Comparison of ENCODE assay signal across 36 cellular contexts in genomic region chr1:77664923-77665516, GRCh38. TPM values are rescaled to one million over a fixed set of nuclear protein-coding genes. Genes with fewer than 3 reads are reported as not detected.
DNase-seq lines count a peak whose midpoint lies in the region; ATAC-seq, FAIRE-seq and TF ChIP-seq lines count a peak whose summit lies in the region.
"Had no signal": no experiment of that assay in that cellular context is flagged by ENCODE, and none has a peak within 500 bp of the region (broad histone marks: within the 10 kb centered on the region; RNA-seq: fewer than 3 reads in every experiment).

No MANE protein-coding gene starts in this region.

- TF ChIP-seq CTCF in right lobe of liver (IDR thresholded peaks at IDR 0.05) (no peak), mammary epithelial cell (conservative IDR thresholded peaks at IDR 0.05 in 1 of 2, IDR thresholded peaks at IDR 0.05 in 1 of 2; ENCODE audit: extremely low read depth in 1 of 2, insufficient read depth in 1 of 2, low read depth in 1 of 2, low read length in 2 of 2) (no peak)

- H2AFZ ChIP-seq in mammary epithelial cell (ENCODE audit: low read depth, low read length) = no peak overlapping the region

- dilution Hi-C loops in mammary epithelial cell (cut with HindIII; ENCODE audit: low sequenced_read_pairs) = no loop called here

- H3K27ac Mint-ChIP-seq in activated naive CD4-positive, alpha-beta T cell treated with anti-CD3 and anti-CD28 coated beads for 36 hours = peak overlapping the region; percentile 63
- H3K27ac Mint-ChIP-seq: activated B cell treated with CpG ODN at 0.5 μM for 24 hours; activated naive CD8-positive, alpha-beta T cell treated with anti-CD3 and anti-CD28 coated beads for 36 hours; B cell; CD8-positive, alpha-beta T cell; natural killer cell treated with Interleukin-12 subunit alpha and Interleukin-12 subunit beta and Interleukin-15 and Interleukin-18, amount 100 ng/mL, for 72 hours; stimulated activated effector memory CD8-positive, alpha-beta T cell treated with anti-CD3 and anti-CD28 coated beads, Interleukin-12 subunit alpha, Interleukin-12 subunit beta, amount 100 ng/mL, for 72 hours had no signal

- H3K36me3 ChIP-seq in adipocyte (ENCODE audit: control insufficient read depth, insufficient read depth, low read length, severe bottlenecking) (no peaks in the 10 kb centered on the region), right lobe of liver (no peaks in the 10 kb centered on the region), mammary epithelial cell (ENCODE audit: insufficient read depth, low read length) (no peaks in the 10 kb centered on the region)
- H3K36me3 ChIP-seq: cardiac muscle cell, colonic mucosa, MG63, Peyer's patch had no signal

- no peaks in the 10 kb centered on the region for H3K27me3 Mint-ChIP-seq in activated naive CD4-positive, alpha-beta T cell treated with anti-CD3 and anti-CD28 coated beads for 36 hours (ENCODE audit: low read depth)
- H3K27me3 Mint-ChIP-seq: activated B cell treated with CpG ODN at 0.5 μM for 24 hours; activated naive CD8-positive, alpha-beta T cell treated with anti-CD3 and anti-CD28 coated beads for 36 hours; activated T-helper 17 cell treated with anti-CD3 and anti-CD28 coated beads, Interleukin-2, amount 50 U/mL, for 72 hours; B cell; natural killer cell treated with Interleukin-12 subunit alpha and Interleukin-12 subunit beta and Interleukin-15 and Interleukin-18, amount 100 ng/mL, for 72 hours had no signal

- H3K4me1 Mint-ChIP-seq in activated naive CD4-positive, alpha-beta T cell treated with anti-CD3 and anti-CD28 coated beads for 36 hours (ENCODE audit: low read depth) = peaks cover 56% of the 10 kb centered on the region

- peaks cover 5% of the 10 kb centered on the region for H4K20me1 ChIP-seq in mammary epithelial cell (ENCODE audit: insufficient read depth, low read length)

- FAIRE-seq in GM19239 (lab: Jason Lieb, UNC) (peak; percentile 45), frontal cortex (lab: Jason Lieb, UNC) (no peak)
- FAIRE-seq: astrocyte, GM12878, HTR-8/SVneo, islet of Langerhans had no signal

- no peak for DNase-seq in activated naive CD4-positive, alpha-beta T cell treated with anti-CD3 and anti-CD28 coated beads for 36 hours
- DNase-seq in activated naive CD4-positive, alpha-beta T cell (lab: John Stamatoyannopoulos, UW) = no peak
- no peak for DNase-seq in GM19239 (ENCODE audit: insufficient read length, low spot score)
- peak; percentile 28 for DNase-seq in adipocyte (ENCODE audit: low read depth)
- DNase-seq in right lobe of liver = no peak
- no peak for DNase-seq in COLO668 (lab: John Stamatoyannopoulos, UW; ENCODE audit: unreplicated experiment)
- no peak for DNase-seq in mammary epithelial cell
- no peak for DNase-seq in frontal cortex (ENCODE audit: low spot score in 2 of 2)
- DNase-seq: activated B cell treated with CpG ODN at 0.5 μM for 24 hours; activated CD4-positive, alpha-beta T cell treated with anti-CD3 and anti-CD28 coated beads, Interleukin-2, amount 50 U/mL, for 4 hours; activated naive CD8-positive, alpha-beta T cell treated with anti-CD3 and anti-CD28 coated beads for 36 hours; CD8-positive, alpha-beta T cell; colonic mucosa; DMS 273 treated with DMSO at 0.1 percent for 48 hours; effector CD4-positive, alpha-beta T cell; EL; H7; MG63; NCI-H1105 treated with DMSO at 0.1 percent for 48 hours; NCI-H1930; NCI-H526 treated with DMSO at 0.1 percent for 48 hours; occipital lobe; Peyer's patch; psoas muscle had no signal

- H3K36me3 Mint-ChIP-seq in activated naive CD4-positive, alpha-beta T cell treated with anti-CD3 and anti-CD28 coated beads for 36 hours (ENCODE audit: low read depth) = peaks cover 12% of the 10 kb centered on the region
- H3K36me3 Mint-ChIP-seq: natural killer cell treated with Interleukin-12 subunit alpha and Interleukin-12 subunit beta and Interleukin-15 and Interleukin-18, amount 100 ng/mL, for 72 hours had no signal

- no peak overlapping the region for H3K4me2 ChIP-seq in mammary epithelial cell (ENCODE audit: insufficient read depth, low read depth, low read length)
- H3K4me2 ChIP-seq: KMS-11 had no signal

- CTCF ChIA-PET in activated naive CD4-positive, alpha-beta T cell treated with anti-CD3 and anti-CD28 coated beads for 36 hours (lab: Charles Lee) = no interaction called here
- CTCF ChIA-PET in mammary epithelial cell (lab: Charles Lee; ENCODE audit: low non-redundant PET) = no interaction called here

- no peak overlapping the region for H3K4me3 Mint-ChIP-seq in activated naive CD4-positive, alpha-beta T cell treated with anti-CD3 and anti-CD28 coated beads for 36 hours
- H3K4me3 Mint-ChIP-seq: activated B cell treated with CpG ODN at 0.5 μM for 24 hours; activated naive CD8-positive, alpha-beta T cell treated with anti-CD3 and anti-CD28 coated beads for 36 hours; activated T-helper 17 cell treated with anti-CD3 and anti-CD28 coated beads, Interleukin-2, amount 50 U/mL, for 72 hours; B cell; CD8-positive, alpha-beta T cell; natural killer cell treated with Interleukin-12 subunit alpha and Interleukin-12 subunit beta and Interleukin-15 and Interleukin-18, amount 100 ng/mL, for 72 hours; stimulated activated effector memory CD8-positive, alpha-beta T cell treated with anti-CD3 and anti-CD28 coated beads, Interleukin-12 subunit alpha, Interleukin-12 subunit beta, amount 100 ng/mL, for 72 hours had no signal

- BruUV-seq in mammary epithelial cell (replicated peaks; lab: Mats Ljungman, UMichigan) = no TSS peak

- no peaks in the 10 kb centered on the region for H3K9me3 Mint-ChIP-seq in activated naive CD4-positive, alpha-beta T cell treated with anti-CD3 and anti-CD28 coated beads for 36 hours
- H3K9me3 Mint-ChIP-seq: activated B cell treated with CpG ODN at 0.5 μM for 24 hours; activated naive CD8-positive, alpha-beta T cell treated with anti-CD3 and anti-CD28 coated beads for 36 hours; activated T-helper 17 cell treated with anti-CD3 and anti-CD28 coated beads, Interleukin-2, amount 50 U/mL, for 72 hours; CD8-positive, alpha-beta T cell; natural killer cell treated with Interleukin-12 subunit alpha and Interleukin-12 subunit beta and Interleukin-15 and Interleukin-18, amount 100 ng/mL, for 72 hours; stimulated activated effector memory CD8-positive, alpha-beta T cell treated with anti-CD3 and anti-CD28 coated beads, Interleukin-12 subunit alpha, Interleukin-12 subunit beta, amount 100 ng/mL, for 72 hours had no signal

- H3K27ac ChIP-seq in right lobe of liver (peak overlapping the region in 1 of 3 donors; percentile 2), mammary epithelial cell (ENCODE audit: insufficient read depth, low read depth, low read length) (no peak overlapping the region)
- H3K27ac ChIP-seq: cardiac muscle cell, colonic mucosa, KMS-11, Peyer's patch, psoas muscle, tibial nerve had no signal

- H3K79me2 ChIP-seq in mammary epithelial cell (ENCODE audit: insufficient read depth, low read length) = peaks cover 98% of the 10 kb centered on the region

- peak in 3 of 4 donors; percentile 38 to 78 (median 58) for ATAC-seq in right lobe of liver
- ATAC-seq: activated T-helper 17 cell treated with anti-CD3 and anti-CD28 coated beads, Interleukin-2, amount 50 U/mL, for 72 hours; CD8-positive, alpha-beta T cell; GM12878; natural killer cell treated with Interleukin-12 subunit alpha and Interleukin-12 subunit beta and Interleukin-15 and Interleukin-18, amount 100 ng/mL, for 72 hours; stimulated activated effector memory CD8-positive, alpha-beta T cell treated with anti-CD3 and anti-CD28 coated beads, Interleukin-12 subunit alpha, Interleukin-12 subunit beta, amount 100 ng/mL, for 72 hours had no signal

- peak overlapping the region; percentile 53 for H3K4me3 ChIP-seq in adipocyte (ENCODE audit: low read length)
- no peak overlapping the region for H3K4me3 ChIP-seq in right lobe of liver
- H3K4me3 ChIP-seq in mammary epithelial cell (replicated peaks in 1 of 3; ENCODE audit: insufficient read depth in 1 of 3, low read depth in 2 of 3, low read length in 3 of 3) = no peak overlapping the region
- H3K4me3 ChIP-seq: cardiac muscle cell, colonic mucosa, GM12878, lung, MG63, Peyer's patch, psoas muscle, tibial nerve had no signal

- no peaks in the 10 kb centered on the region for H3K9me3 ChIP-seq in adipocyte (ENCODE audit: control insufficient read depth, low read length)
- H3K9me3 ChIP-seq in right lobe of liver = no peaks in the 10 kb centered on the region
- no peaks in the 10 kb centered on the region for H3K9me3 ChIP-seq in mammary epithelial cell (replicated peaks; ENCODE audit: insufficient read depth, low read length)
- H3K9me3 ChIP-seq: colonic mucosa, Peyer's patch, psoas muscle, tibial nerve had no signal

- intact Hi-C loops in activated naive CD4-positive, alpha-beta T cell treated with anti-CD3 and anti-CD28 coated beads for 36 hours (cut with micrococcal nuclease) = no loop called here
- intact Hi-C loops in right lobe of liver (cut with DNase I) = no loop called here
- intact Hi-C loops in mammary epithelial cell (cut with micrococcal nuclease) = no loop called here

- WGBS in right lobe of liver (ENCODE audit: insufficient coverage, low coverage, low lambda C conversion rate, missing lambda C conversion rate) = 48% methylated on average over 3 of the region's 3 CpGs
- WGBS in mammary epithelial cell (ENCODE audit: low coverage, missing lambda C conversion rate) = 100% methylated on average over 3 of the region's 3 CpGs

- no peak for TF ChIP-seq POLR2A in right lobe of liver (IDR thresholded peaks at IDR 0.05)

- H3K4me1 ChIP-seq in adipocyte (ENCODE audit: control insufficient read depth, insufficient read depth, low read length) (peaks cover 18% of the 10 kb centered on the region), right lobe of liver (peaks cover 0 to 27% (median 2%) of the 10 kb centered on the region in 4 donors), mammary epithelial cell (ENCODE audit: insufficient read depth, low read length) (no peaks in the 10 kb centered on the region)
- H3K4me1 ChIP-seq: colonic mucosa, Peyer's patch had no signal

- no peaks in the 10 kb centered on the region for H3K27me3 ChIP-seq in adipocyte (replicated peaks; ENCODE audit: control insufficient read depth, insufficient read depth, low read length)
- no peaks in the 10 kb centered on the region for H3K27me3 ChIP-seq in right lobe of liver
- no peaks in the 10 kb centered on the region for H3K27me3 ChIP-seq in mammary epithelial cell (ENCODE audit: insufficient read depth, low read length)
- H3K27me3 ChIP-seq: cardiac muscle cell, colonic mucosa, MG63, Peyer's patch, tibial nerve had no signal

- H3K9ac ChIP-seq in adipocyte (ENCODE audit: low read length) = no peak overlapping the region
- no peak overlapping the region for H3K9ac ChIP-seq in mammary epithelial cell (ENCODE audit: insufficient read depth, low read length)
- H3K9ac ChIP-seq: KMS-11 had no signal

- in situ Hi-C loops in mammary epithelial cell (cut with MboI; ENCODE audit: low sequenced_read_pairs in 2 of 2) = no loop called here

RNA-seq across cellular contexts. Expression of gene ZZZ3, which starts 17.4 kb away (rescaled TPM):
- total RNA-seq in activated naive CD4-positive, alpha-beta T cell treated with anti-CD3 and anti-CD28 coated beads for 36 hours = 10 to 100 TPM; 36.6 to 39.3 TPM
- total RNA-seq in right lobe of liver (10 to 100 TPM; 19.6 to 34.7 (median 25.9) TPM), mammary epithelial cell (10 to 100 TPM; 51.5 to 57.5 TPM), frontal cortex (134 TPM)
- 14.2 TPM for polyA plus RNA-seq in mammary epithelial cell
- polyA minus RNA-seq in mammary epithelial cell = 21.8 TPM
